In the genomic region with DNA sequence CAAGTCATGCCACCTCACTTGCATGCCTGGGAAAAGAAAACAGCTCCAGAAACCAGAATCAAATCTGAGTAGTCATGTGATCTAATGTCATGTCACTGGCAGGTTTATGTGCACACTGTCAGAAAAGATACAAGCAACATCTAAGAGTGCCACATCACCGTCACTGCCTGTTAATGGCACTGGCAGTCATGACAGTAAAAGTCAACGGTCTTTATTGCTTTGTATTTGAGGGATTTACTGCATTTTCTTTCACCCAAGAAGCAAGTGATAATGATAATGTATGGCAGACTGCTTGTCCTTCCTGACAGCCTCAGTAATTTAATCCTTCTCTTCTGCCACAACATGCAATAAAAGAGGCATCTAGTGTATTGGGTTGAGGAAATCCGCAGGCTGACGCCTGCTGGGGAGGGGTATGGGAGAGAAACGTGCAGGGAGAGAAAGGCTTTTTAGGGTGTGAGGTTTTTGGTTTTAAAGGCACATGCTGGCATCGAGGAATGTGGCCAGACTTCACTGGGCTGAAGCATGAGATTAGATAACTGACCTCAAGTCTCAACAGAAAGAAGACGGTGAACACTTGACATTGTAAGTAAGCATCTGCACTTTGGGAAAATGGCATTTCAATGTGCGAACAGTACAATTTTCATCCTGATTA, we compare ENCODE assay signal across 30 cellular contexts.
DNase-seq lines count a peak whose midpoint lies in the region; ATAC-seq, FAIRE-seq and TF ChIP-seq lines count a peak whose summit lies in the region.
"Had no signal": no experiment of that assay in that cellular context is flagged by ENCODE, and none has a peak within 500 bp of the region (broad histone marks: within the 10 kb centered on the region; RNA-seq: fewer than 3 reads in every experiment).

No MANE protein-coding gene starts in this region.

- ATAC-seq in heart right ventricle (no peak), lower lobe of right lung (no peak), HG02759 (IDR thresholded peaks at IDR 0.05; ENCODE audit: unreplicated experiment) (no peak), T-helper 17 cell (no peak)
- ATAC-seq: Panc1; right cardiac atrium; stimulated activated memory B cell treated with anti-CD40 and anti-IgM and Interleukin-4, amounts not matched to agents 10 μg/mL and 1 μg/mL and 100 μg/mL, for 72 hours; upper lobe of right lung had no signal

- no peak overlapping the region for H3K27ac Mint-ChIP-seq in T-helper 17 cell
- H3K27ac Mint-ChIP-seq: stimulated activated memory B cell treated with anti-CD40 and anti-IgM and Interleukin-4, amounts not matched to agents 10 μg/mL and 1 μg/mL and 100 μg/mL, for 72 hours had no signal

- no peaks in the 10 kb centered on the region for H3K9me3 ChIP-seq in cardiac muscle cell (ENCODE audit: low read depth)
- no peaks in the 10 kb centered on the region for H3K9me3 ChIP-seq in heart right ventricle
- no peaks in the 10 kb centered on the region for H3K9me3 ChIP-seq in lower lobe of right lung
- H3K9me3 ChIP-seq in small intestine (ENCODE audit: control insufficient read depth, low read depth), result no peaks in the 10 kb centered on the region
- H3K9me3 ChIP-seq in T-helper 17 cell (ENCODE audit: control insufficient read depth, low read length, poor library complexity, severe bottlenecking), result no peaks in the 10 kb centered on the region
- H3K9me3 ChIP-seq: BLaER1, upper lobe of right lung had no signal

- H3K27ac ChIP-seq in cardiac muscle cell, result no peak overlapping the region
- H3K27ac ChIP-seq in heart right ventricle, result no peak overlapping the region
- H3K27ac ChIP-seq in lower lobe of right lung, result no peak overlapping the region
- H3K27ac ChIP-seq in small intestine (ENCODE audit: low read depth in 1 of 2, low read length in 1 of 2), result no peak overlapping the region
- H3K27ac ChIP-seq: BLaER1, parathyroid adenoma, upper lobe of right lung had no signal

- H3K4me1 ChIP-seq in cardiac muscle cell (ENCODE audit: low read depth), result peaks cover 11% of the 10 kb centered on the region
- H3K4me1 ChIP-seq in heart right ventricle, result no peaks in the 10 kb centered on the region
- H3K4me1 ChIP-seq in lower lobe of right lung, result no peaks in the 10 kb centered on the region
- H3K4me1 ChIP-seq in small intestine (ENCODE audit: control insufficient read depth in 2 of 2, insufficient read depth in 1 of 2, low read depth in 1 of 2, low read length in 1 of 2), result no peaks in the 10 kb centered on the region
- H3K4me1 ChIP-seq: BLaER1, parathyroid adenoma, upper lobe of right lung had no signal

- no peak for TF ChIP-seq CTCF in cardiac muscle cell (IDR thresholded peaks at IDR 0.05; ENCODE audit: low read depth, low read length)
- TF ChIP-seq CTCF in heart right ventricle (IDR thresholded peaks at IDR 0.05), result no peak
- TF ChIP-seq CTCF in lower lobe of right lung (IDR thresholded peaks at IDR 0.05), result no peak

- intact Hi-C loops in heart right ventricle (cut with DNase I), result no loop called here
- intact Hi-C loops in lower lobe of right lung (cut with DNase I), result no loop called here

- WGBS in heart right ventricle, 2 donors, result 71 to 75% methylated on average over 8 of the region's 8 CpGs
- 71 to 77% (median 75%) methylated on average over 8 of the region's 8 CpGs for WGBS in small intestine, 3 donors

- peak; percentile 12 for DNase-seq in cardiac muscle cell (ENCODE audit: low read depth in 1 of 2, low spot score in 1 of 2)
- no peak for DNase-seq in heart right ventricle
- peak; percentile 52 for DNase-seq in NCI-H2227 (lab: John Stamatoyannopoulos, UW; ENCODE audit: unreplicated experiment)
- DNase-seq in islet precursor cell, result peak; percentile 73
- DNase-seq in lower lobe of right lung, result no peak
- no peak for DNase-seq in small intestine
- no peak for DNase-seq in T-helper 17 cell
- DNase-seq: activated CD4-positive, alpha-beta T cell treated with anti-CD3 and anti-CD28 coated beads, Interleukin-2, amount 50 U/mL, for 4 hours; activated naive CD4-positive, alpha-beta T cell treated with Interleukin-2 at 50 U/mL for 16 hours; DMS79 treated with DMSO at 0.1 percent for 48 hours; H7; Kasumi-1; MV-4-11; NCI-H187 treated with DMSO at 0.1 percent for 48 hours; NCI-H510A; right cardiac atrium; SHP77 treated with DMSO at 0.1 percent for 48 hours; stimulated activated CD4-positive, alpha-beta T cell treated with anti-CD3 and anti-CD28 coated beads, Interleukin-4, amount 100 ng/mL, for 4 hours; SW 1271; T1000; upper lobe of right lung had no signal

- no peaks in the 10 kb centered on the region for H3K4me1 Mint-ChIP-seq in T-helper 17 cell
- H3K4me1 Mint-ChIP-seq: neural crest cell; stimulated activated memory B cell treated with anti-CD40 and anti-IgM and Interleukin-4, amounts not matched to agents 10 μg/mL and 1 μg/mL and 100 μg/mL, for 72 hours had no signal

- no peak for FAIRE-seq in small intestine (lab: Jason Lieb, UNC)
- FAIRE-seq: endothelial cell of umbilical vein, GM18507 had no signal

- H3K36me3 Mint-ChIP-seq in T-helper 17 cell (ENCODE audit: low read depth), result no peaks in the 10 kb centered on the region

- H3K27me3 ChIP-seq in cardiac muscle cell (no peaks in the 10 kb centered on the region), heart right ventricle (no peaks in the 10 kb centered on the region), lower lobe of right lung (ENCODE audit: low read depth) (no peaks in the 10 kb centered on the region), small intestine (ENCODE audit: control insufficient read depth in 2 of 2, insufficient read depth in 2 of 2, low read length in 2 of 2) (no peaks in the 10 kb centered on the region)
- H3K27me3 ChIP-seq: BLaER1, upper lobe of right lung had no signal

- H3K4me3 Mint-ChIP-seq in T-helper 17 cell, result no peak overlapping the region
- H3K4me3 Mint-ChIP-seq: neural crest cell; stimulated activated memory B cell treated with anti-CD40 and anti-IgM and Interleukin-4, amounts not matched to agents 10 μg/mL and 1 μg/mL and 100 μg/mL, for 72 hours had no signal

- H3K4me3 ChIP-seq in cardiac muscle cell, result no peak overlapping the region
- no peak overlapping the region for H3K4me3 ChIP-seq in heart right ventricle
- H3K4me3 ChIP-seq in lower lobe of right lung, result no peak overlapping the region
- no peak overlapping the region for H3K4me3 ChIP-seq in small intestine (ENCODE audit: low read depth in 1 of 2, low read length in 2 of 2)
- H3K4me3 ChIP-seq: BLaER1, lung, upper lobe of right lung had no signal

- no peaks in the 10 kb centered on the region for H3K27me3 Mint-ChIP-seq in T-helper 17 cell
- H3K27me3 Mint-ChIP-seq: stimulated activated memory B cell treated with anti-CD40 and anti-IgM and Interleukin-4, amounts not matched to agents 10 μg/mL and 1 μg/mL and 100 μg/mL, for 72 hours had no signal

- H3K36me3 ChIP-seq in cardiac muscle cell, result no peaks in the 10 kb centered on the region
- H3K36me3 ChIP-seq in heart right ventricle, result no peaks in the 10 kb centered on the region
- H3K36me3 ChIP-seq in lower lobe of right lung, result no peaks in the 10 kb centered on the region
- H3K36me3 ChIP-seq in small intestine (ENCODE audit: control insufficient read depth in 2 of 2, insufficient read depth in 2 of 2, low read length in 2 of 2), result no peaks in the 10 kb centered on the region
- H3K36me3 ChIP-seq: BLaER1, upper lobe of right lung had no signal

Comparison
In these comparisons a context has a peak if more than half of its experiments do, and no peak if none do; other contexts are left out.
1. DNase-seq: peak in cardiac muscle cell (2 of 2), NCI-H2227 (single experiment) and islet precursor cell (single experiment); none in heart right ventricle (0 of 2), lower lobe of right lung (single experiment), small intestine (single experiment) and T-helper 17 cell (0 of 3).